Comparison of ENCODE assay signal across 16 cellular contexts in genomic region chr14:103941973-103942736, GRCh38. TPM values are rescaled to one million over a fixed set of nuclear protein-coding genes. Genes with fewer than 3 reads are reported as not detected.
A peak's percentile ranks its signal among the peaks of the same experiment; 100 is the strongest.
DNase-seq lines count a peak whose midpoint lies in the region; ATAC-seq and TF ChIP-seq lines count a peak whose summit lies in the region.
"Had no signal": no experiment of that assay in that cellular context is flagged by ENCODE, and none has a peak within 500 bp of the region (broad histone marks: within the 10 kb centered on the region; RNA-seq: fewer than 3 reads in every experiment).

Gene RD3L, minus strand, starts transcription at chr14:103942529. Its CDS starts 834 bp downstream, at chr14:103941695.

- H3K27me3 ChIP-seq in BLaER1 (no peaks in the 10 kb centered on the region), neural cell (ENCODE audit: insufficient read depth, low read depth, low read length) (no peaks in the 10 kb centered on the region), vagina (no peaks in the 10 kb centered on the region)
- H3K27me3 ChIP-seq: BLaER1 treated with 17β-estradiol and CSF1 and Interleukin-3, amounts not matched to agents 10 nM and 100 nM had no signal

- TF ChIP-seq CTCF in neural cell (IDR thresholded peaks at IDR 0.05; ENCODE audit: poor library complexity, severe bottlenecking) (no peak), vagina (IDR thresholded peaks at IDR 0.05) (no peak)

- H3K4me3 Mint-ChIP-seq in activated T-cell treated with anti-CD3 and anti-CD28 coated beads, Interleukin-2, amount 50 U/mL, for 72 hours, result no peak within 1 kb of the TSS
- H3K4me3 Mint-ChIP-seq: CD4-positive, CD25-positive, alpha-beta regulatory T cell; GM23338 had no signal

- no peaks in the 10 kb centered on the region for H3F3A ChIP-seq in neural cell (ENCODE audit: insufficient read depth, low read length, poor library complexity, severe bottlenecking)

- H3K4me2 ChIP-seq in BLaER1 (peak within 1 kb of the TSS; percentile 39; the same call in 1 of the 2 replicates), neural cell (ENCODE audit: low read length) (no peak within 1 kb of the TSS)
- H3K4me2 ChIP-seq: GM23338 had no signal

- ATAC-seq in Right ventricle myocardium inferior (peak; percentile 85), left cardiac atrium (peak; percentile 68 to 73)
- ATAC-seq in activated T-cell treated with anti-CD3 and anti-CD28 coated beads, Interleukin-2, amount 50 U/mL, for 72 hours (replicated peaks in 1 of 2), result no peak
- ATAC-seq: GM23338 had no signal

- intact Hi-C loops in Right ventricle myocardium inferior (cut with DNase I), result no loop called here
- intact Hi-C loops in left cardiac atrium (cut with DNase I), result no loop called here
- intact Hi-C loops in vagina (cut with DNase I), result no loop called here

- no peak within 1 kb of the TSS for H2AFZ ChIP-seq in neural cell (ENCODE audit: low read depth, low read length)
- H2AFZ ChIP-seq: GM23338 had no signal

- DNase-seq in Right ventricle myocardium inferior (ENCODE audit: missing footprints), result no peak
- no peak for DNase-seq in left cardiac atrium
- DNase-seq in activated T-cell treated with anti-CD3 and anti-CD28 coated beads, Interleukin-2, amount 50 U/mL, for 72 hours, result no peak
- DNase-seq in cerebellar cortex (ENCODE audit: low spot score), result no peak
- DNase-seq in vagina (ENCODE audit: extremely low spot score in 2 of 2), result no peak
- DNase-seq: 8988T; AML-193; CD4-positive, CD25-positive, alpha-beta regulatory T cell; DMS79 treated with DMSO at 0.1 percent for 48 hours; EL; H7 had no signal

- H3K9me2 ChIP-seq in neural cell (ENCODE audit: insufficient read depth, low read length), result no peaks in the 10 kb centered on the region

- no peak within 1 kb of the TSS for H3K9ac ChIP-seq in BLaER1
- H3K9ac ChIP-seq in neural cell (ENCODE audit: low read length), result no peak within 1 kb of the TSS
- H3K9ac ChIP-seq: BLaER1 treated with 17β-estradiol and CSF1 and Interleukin-3, amounts not matched to agents 10 nM and 100 nM had no signal

- no peak within 1 kb of the TSS for H3K27ac Mint-ChIP-seq in activated T-cell treated with anti-CD3 and anti-CD28 coated beads, Interleukin-2, amount 50 U/mL, for 72 hours
- H3K27ac Mint-ChIP-seq: CD4-positive, CD25-positive, alpha-beta regulatory T cell; GM23338 had no signal

- H3K9me3 Mint-ChIP-seq in activated T-cell treated with anti-CD3 and anti-CD28 coated beads, Interleukin-2, amount 50 U/mL, for 72 hours, result no peaks in the 10 kb centered on the region

- H4K20me1 ChIP-seq in BLaER1, result no peaks in the 10 kb centered on the region
- H4K20me1 ChIP-seq in neural cell (ENCODE audit: insufficient read depth), result no peaks in the 10 kb centered on the region
- H4K20me1 ChIP-seq: BLaER1 treated with 17β-estradiol and CSF1 and Interleukin-3, amounts not matched to agents 10 nM and 100 nM had no signal

- H3K36me3 Mint-ChIP-seq in activated T-cell treated with anti-CD3 and anti-CD28 coated beads, Interleukin-2, amount 50 U/mL, for 72 hours (ENCODE audit: insufficient read depth in 2 of 2), result no peaks in the 10 kb centered on the region
- H3K36me3 Mint-ChIP-seq: CD4-positive, CD25-positive, alpha-beta regulatory T cell had no signal

- no peaks in the 10 kb centered on the region for H3K4me1 Mint-ChIP-seq in activated T-cell treated with anti-CD3 and anti-CD28 coated beads, Interleukin-2, amount 50 U/mL, for 72 hours (ENCODE audit: low read depth)
- H3K4me1 Mint-ChIP-seq: CD4-positive, CD25-positive, alpha-beta regulatory T cell had no signal

- no peaks in the 10 kb centered on the region for H3K36me3 ChIP-seq in BLaER1
- no peaks in the 10 kb centered on the region for H3K36me3 ChIP-seq in neural cell (ENCODE audit: insufficient read depth, low read length)
- H3K36me3 ChIP-seq in vagina, result no peaks in the 10 kb centered on the region
- H3K36me3 ChIP-seq: BLaER1 treated with 17β-estradiol and CSF1 and Interleukin-3, amounts not matched to agents 10 nM and 100 nM had no signal

- no peak for TF ChIP-seq RAD21 in neural cell (conservative IDR thresholded peaks at IDR 0.05)

- H3K4me1 ChIP-seq in BLaER1, result peaks cover 9% of the 10 kb centered on the region
- H3K4me1 ChIP-seq in vagina, result no peaks in the 10 kb centered on the region

- H3K27ac ChIP-seq in BLaER1, result no peak within 1 kb of the TSS
- H3K27ac ChIP-seq in neural cell (ENCODE audit: low read length), result peak within 1 kb of the TSS; percentile 2
- H3K27ac ChIP-seq in vagina, result no peak within 1 kb of the TSS
- H3K27ac ChIP-seq: BLaER1 treated with 17β-estradiol and CSF1 and Interleukin-3, amounts not matched to agents 10 nM and 100 nM had no signal

- H3K79me2 ChIP-seq in neural cell (replicated peaks; ENCODE audit: insufficient read depth, low read length), result no peaks in the 10 kb centered on the region

- peaks cover 5% of the 10 kb centered on the region for H3K9me3 ChIP-seq in BLaER1
- peaks cover 7% of the 10 kb centered on the region for H3K9me3 ChIP-seq in neural cell (ENCODE audit: low read length)
- H3K9me3 ChIP-seq in vagina, result no peaks in the 10 kb centered on the region

- no peak for TF ChIP-seq EP300 in neural cell (conservative IDR thresholded peaks at IDR 0.05; ENCODE audit: poor library complexity, severe bottlenecking)

- H3K27me3 Mint-ChIP-seq in activated T-cell treated with anti-CD3 and anti-CD28 coated beads, Interleukin-2, amount 50 U/mL, for 72 hours (ENCODE audit: low read depth), result peaks cover 45% of the 10 kb centered on the region

- H3K4me3 ChIP-seq in BLaER1, result no peak within 1 kb of the TSS
- peak within 1 kb of the TSS; percentile 11 for H3K4me3 ChIP-seq in neural cell (ENCODE audit: low read length)
- no peak within 1 kb of the TSS for H3K4me3 ChIP-seq in vagina
- H3K4me3 ChIP-seq: BLaER1 treated with 17β-estradiol and CSF1 and Interleukin-3, amounts not matched to agents 10 nM and 100 nM; GM23338 had no signal

- TF ChIP-seq POLR2A in vagina (IDR thresholded peaks at IDR 0.05), result no peak

TF ChIP-seq in neural cell, 6 proteins besides CTCF, POLR2A, EP300 and RAD21:
- TF ChIP-seq SMC3 (conservative IDR thresholded peaks at IDR 0.05; ENCODE audit: poor library complexity) (no peak), TAF1 (IDR thresholded peaks at IDR 0.05; ENCODE audit: low read depth) (no peak), EZH2 (IDR thresholded peaks at IDR 0.05; ENCODE audit: borderline replicate concordance, insufficient read depth, low read length, poor library complexity, severe bottlenecking) (no peak), POLR2AphosphoS5 (IDR thresholded peaks at IDR 0.05) (no peak), REST (IDR thresholded peaks at IDR 0.05; ENCODE audit: borderline replicate concordance) (no peak), MXI1 (conservative IDR thresholded peaks at IDR 0.05; ENCODE audit: poor library complexity, severe bottlenecking) (no peak)
TF ChIP-seq in neural cell: peak in this region for 0.

RNA-seq across cellular contexts. Expression of gene RD3L, which starts in this region (rescaled TPM):
- total RNA-seq in Right ventricle myocardium inferior, result 25.1 TPM
- total RNA-seq in left cardiac atrium, result 10 to 100 TPM; 11.6 to 14.9 TPM
- 0.28 and 0.69 TPM in 2 replicates for polyA plus RNA-seq in neural cell
- not detected in 2 replicates for polyA minus RNA-seq in neural cell
- not detected for total RNA-seq in activated T-cell treated with anti-CD3 and anti-CD28 coated beads, Interleukin-2, amount 50 U/mL, for 72 hours
- total RNA-seq in vagina, result not detected
- total RNA-seq: CD4-positive, CD25-positive, alpha-beta regulatory T cell; GM23338; H7; HT1080 had no signal
- polyA plus RNA-seq: CD4-positive, CD25-positive, alpha-beta regulatory T cell; GM23338 had no signal

Comparison
In these comparisons a context has a peak if more than half of its experiments do, and no peak if none do; other contexts are left out.
1. RNA of gene RD3L (total RNA-seq): 25.1 TPM in Right ventricle myocardium inferior (single experiment) and 11.6 to 14.9 TPM in left cardiac atrium; not detected in activated T-cell treated with anti-CD3 and anti-CD28 coated beads, Interleukin-2, amount 50 U/mL, for 72 hours and not detected in vagina (single experiment); every median in the first group is over 10 times any median in the second.
2. ATAC-seq: peak in Right ventricle myocardium inferior (single experiment) and left cardiac atrium (2 of 2); none in activated T-cell treated with anti-CD3 and anti-CD28 coated beads, Interleukin-2, amount 50 U/mL, for 72 hours (0 of 2).